Comparison of ENCODE assay signal across 15 cellular contexts in the genomic region with DNA sequence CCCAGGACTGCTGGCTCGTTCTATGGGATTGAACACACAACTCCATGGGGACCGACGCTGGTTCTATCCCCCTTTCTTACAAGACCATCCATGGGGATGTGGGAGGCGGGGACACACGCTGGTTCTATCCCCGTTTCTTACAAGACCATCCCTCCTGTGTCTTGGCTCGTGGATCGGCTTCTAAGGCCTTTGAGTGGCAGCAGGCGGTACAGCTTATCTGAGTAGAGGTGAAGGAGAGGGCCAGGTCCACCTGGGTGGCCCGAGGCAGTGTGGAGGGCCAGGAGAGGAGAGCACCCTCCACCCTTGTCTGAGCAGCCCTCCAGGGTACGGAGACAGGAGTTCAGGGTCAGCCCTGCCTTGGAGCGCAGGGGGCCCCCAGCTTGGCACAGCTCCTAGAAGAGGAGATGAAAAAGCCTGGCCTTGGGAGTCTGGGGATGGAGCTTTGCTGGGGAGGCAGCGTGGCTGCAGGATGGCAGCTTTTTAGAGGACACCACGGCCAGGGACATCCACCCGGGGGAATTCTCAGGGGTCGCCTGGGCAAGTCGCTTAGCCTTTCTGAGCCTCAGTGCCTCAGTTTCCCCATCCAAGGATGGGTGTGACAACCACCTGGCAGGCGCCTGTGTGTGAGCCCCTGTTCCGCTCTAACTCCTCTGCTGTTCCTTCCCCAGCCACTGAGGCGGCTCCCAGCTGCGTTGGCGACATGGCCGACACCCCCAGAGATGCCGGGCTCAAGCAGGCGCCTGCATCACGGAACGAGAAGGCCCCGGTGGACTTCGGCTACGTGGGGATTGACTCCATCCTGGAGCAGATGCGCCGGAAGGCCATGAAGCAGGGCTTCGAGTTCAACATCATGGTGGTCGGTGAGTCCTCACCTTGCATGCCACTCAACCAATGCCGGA.
DNase-seq lines count a peak whose midpoint lies in the region; ATAC-seq, FAIRE-seq and TF ChIP-seq lines count a peak whose summit lies in the region.
"Had no signal": no experiment of that assay in that cellular context is flagged by ENCODE, and none has a peak within 500 bp of the region (broad histone marks: within the 10 kb centered on the region; RNA-seq: fewer than 3 reads in every experiment).

No MANE protein-coding gene starts in this region.

- peak overlapping the region; percentile 56; the same call in 1 of the 2 replicates for H3K27ac ChIP-seq in SJSA1
- H3K27ac ChIP-seq in kidney (ENCODE audit: low read depth in 2 of 2, low read length in 2 of 2): no peak overlapping the region
- H3K27ac ChIP-seq: HL-60 had no signal

- intact Hi-C loops in kidney (cut with DNase I) (no loop called here), posterior vena cava (cut with DNase I) (no loop called here)

- H3K36me3 Mint-ChIP-seq in activated naive CD4-positive, alpha-beta T cell treated with anti-CD3 and anti-CD28 coated beads, Interleukin-2, amount 10 ng/mL, durations not matched to agents 7 days and 5 days: peaks cover 40% of the 10 kb centered on the region
- peaks cover 24 to 27% of the 10 kb centered on the region in 2 donors for H3K36me3 Mint-ChIP-seq in stimulated activated naive B cell treated with anti-CD40 and anti-IgM and Interleukin-4, amounts not matched to agents 10 μg/mL and 1 μg/mL and 100 μg/mL, for 72 hours

- H3K4me3 ChIP-seq in SJSA1: no peak overlapping the region
- H3K4me3 ChIP-seq in kidney (ENCODE audit: low read length in 2 of 2): no peak overlapping the region
- H3K4me3 ChIP-seq in foreskin fibroblast (ENCODE audit: low read depth in 1 of 2, low read length in 2 of 2): no peak overlapping the region
- H3K4me3 ChIP-seq: HAP-1 had no signal

- peaks cover 63% of the 10 kb centered on the region for H3K4me1 ChIP-seq in SJSA1 (replicated peaks)
- peaks cover 4 to 11% of the 10 kb centered on the region in 2 donors for H3K4me1 ChIP-seq in kidney (ENCODE audit: control insufficient read depth in 1 of 2, insufficient read depth in 1 of 2, low read depth in 1 of 2, low read length in 2 of 2)
- H3K4me1 ChIP-seq: HAP-1 had no signal

- TF ChIP-seq CTCF in kidney (IDR thresholded peaks at IDR 0.05; ENCODE audit: borderline replicate concordance, extremely low read depth, insufficient read depth) (no peak), foreskin fibroblast (IDR thresholded peaks at IDR 0.05; ENCODE audit: low read depth, low read length) (no peak)

- H3K27me3 ChIP-seq in SJSA1 (replicated peaks): no peaks in the 10 kb centered on the region

- CTCF ChIA-PET in activated naive CD4-positive, alpha-beta T cell treated with anti-CD3 and anti-CD28 coated beads, Interleukin-2, amount 10 ng/mL, durations not matched to agents 7 days and 5 days (lab: Charles Lee): no interaction called here

- no peaks in the 10 kb centered on the region for H3K27me3 Mint-ChIP-seq in activated naive CD4-positive, alpha-beta T cell treated with anti-CD3 and anti-CD28 coated beads, Interleukin-2, amount 10 ng/mL, durations not matched to agents 7 days and 5 days
- H3K27me3 Mint-ChIP-seq in stimulated activated naive B cell treated with anti-CD40 and anti-IgM and Interleukin-4, amounts not matched to agents 10 μg/mL and 1 μg/mL and 100 μg/mL, for 72 hours: no peaks in the 10 kb centered on the region

- peak overlapping the region; percentile 33 for H3K27ac Mint-ChIP-seq in activated naive CD4-positive, alpha-beta T cell treated with anti-CD3 and anti-CD28 coated beads, Interleukin-2, amount 10 ng/mL, durations not matched to agents 7 days and 5 days
- peak overlapping the region; percentile 88 for H3K27ac Mint-ChIP-seq in stimulated activated naive B cell treated with anti-CD40 and anti-IgM and Interleukin-4, amounts not matched to agents 10 μg/mL and 1 μg/mL and 100 μg/mL, for 72 hours

- peaks cover 34% of the 10 kb centered on the region for H3K4me1 Mint-ChIP-seq in activated naive CD4-positive, alpha-beta T cell treated with anti-CD3 and anti-CD28 coated beads, Interleukin-2, amount 10 ng/mL, durations not matched to agents 7 days and 5 days
- H3K4me1 Mint-ChIP-seq in stimulated activated naive B cell treated with anti-CD40 and anti-IgM and Interleukin-4, amounts not matched to agents 10 μg/mL and 1 μg/mL and 100 μg/mL, for 72 hours: peaks cover 38 to 51% of the 10 kb centered on the region in 2 donors

- H3K9me3 Mint-ChIP-seq in activated naive CD4-positive, alpha-beta T cell treated with anti-CD3 and anti-CD28 coated beads, Interleukin-2, amount 10 ng/mL, durations not matched to agents 7 days and 5 days: no peaks in the 10 kb centered on the region
- no peaks in the 10 kb centered on the region for H3K9me3 Mint-ChIP-seq in stimulated activated naive B cell treated with anti-CD40 and anti-IgM and Interleukin-4, amounts not matched to agents 10 μg/mL and 1 μg/mL and 100 μg/mL, for 72 hours

- no peak for DNase-seq in activated naive CD4-positive, alpha-beta T cell treated with anti-CD3 and anti-CD28 coated beads, Interleukin-2, amount 10 ng/mL, durations not matched to agents 7 days and 5 days
- DNase-seq in activated naive CD4-positive, alpha-beta T cell (lab: John Stamatoyannopoulos, UW): no peak
- DNase-seq in SJSA1 (ENCODE audit: low read depth in 1 of 2, low spot score in 2 of 2) (peak in 1 of 2 experiments; percentile 68), kidney (peak; percentile 70), foreskin fibroblast (no peak), posterior vena cava (ENCODE audit: low spot score) (no peak)
- DNase-seq in stimulated activated naive B cell treated with anti-CD40 and anti-IgM and Interleukin-4, amounts not matched to agents 10 μg/mL and 1 μg/mL and 100 μg/mL, for 72 hours: no peak
- DNase-seq: activated CD4-positive, alpha-beta T cell treated with anti-CD3 and anti-CD28 coated beads, Interleukin-2, amount 50 U/mL, for 4 hours; activated effector memory CD4-positive, alpha-beta T cell treated with anti-CD3 and anti-CD28 coated beads, Interleukin-2, amount 50 U/mL, for 16 hours; caudate nucleus; NCI-H1694; NCI-H510A treated with DMSO at 0.1 percent for 48 hours had no signal

- no peak overlapping the region for H3K9ac ChIP-seq in kidney (ENCODE audit: low read length in 2 of 2)

- no peak for FAIRE-seq in kidney (lab: Jason Lieb, UNC)

- H3K4me3 Mint-ChIP-seq in activated naive CD4-positive, alpha-beta T cell treated with anti-CD3 and anti-CD28 coated beads, Interleukin-2, amount 10 ng/mL, durations not matched to agents 7 days and 5 days: no peak overlapping the region
- peak overlapping the region in 1 of 2 donors; percentile 39 for H3K4me3 Mint-ChIP-seq in stimulated activated naive B cell treated with anti-CD40 and anti-IgM and Interleukin-4, amounts not matched to agents 10 μg/mL and 1 μg/mL and 100 μg/mL, for 72 hours

- no peak for ATAC-seq in stimulated activated naive B cell treated with anti-CD40 and anti-IgM and Interleukin-4, amounts not matched to agents 10 μg/mL and 1 μg/mL and 100 μg/mL, for 72 hours (replicated peaks)
- no peak for ATAC-seq in GM19463 (IDR thresholded peaks at IDR 0.05; ENCODE audit: unreplicated experiment)

- H3K9me3 ChIP-seq in SJSA1 (replicated peaks): no peaks in the 10 kb centered on the region
- H3K9me3 ChIP-seq in kidney (ENCODE audit: control insufficient read depth in 1 of 2, low read length in 2 of 2): no peaks in the 10 kb centered on the region
- H3K9me3 ChIP-seq: HAP-1 had no signal

- H3K36me3 ChIP-seq in SJSA1 (peaks cover 39% of the 10 kb centered on the region), kidney (ENCODE audit: control insufficient read depth in 1 of 2, insufficient read depth in 2 of 2, low read length in 2 of 2) (peaks cover 7 to 9% of the 10 kb centered on the region in 2 donors)
